Comparison of ENCODE assay signal across 1 cellular context in genomic region chr4:89110986-89111832, GRCh38.
TF ChIP-seq lines count a peak whose summit lies in the region.

TSS of gene TIGD2 (plus strand) at chr4:89111533. CDS start at chr4:89112975, 1,442 bp downstream.

TF ChIP-seq in K562, 482 proteins besides CTCF, POLR2A, EP300 and RAD21 (continued from another document and continues in another):
- 0 out of 2 replicates have a peak, but pooled peaks have one; percentile 33 for TF ChIP-seq SMC3 (conservative IDR thresholded peaks at IDR 0.05; ENCODE audit: insufficient read depth, low read depth, low read length)
- TF ChIP-seq NFRKB (IDR thresholded peaks at IDR 0.05; ENCODE audit: low read depth), result no peak
- peak; percentile 99 to 100 for TF ChIP-seq FOXK2 (conservative IDR thresholded peaks at IDR 0.05 in 1 of 2, IDR thresholded peaks at IDR 0.05 in 1 of 2; ENCODE audit: low read depth in 2 of 2)
- TF ChIP-seq SP1 (CRISPR knock-in tag; IDR thresholded peaks at IDR 0.05), result peak; percentile 52
- TF ChIP-seq STAT5A (IDR thresholded peaks at IDR 0.05; ENCODE audit: borderline replicate concordance, low read length), result no peak
- no peak for TF ChIP-seq ETS2 (tag; IDR thresholded peaks at IDR 0.05; ENCODE audit: borderline replicate concordance, poor library complexity, severe bottlenecking)
- peak; percentile 67; the same call in 1 of the 2 replicates for TF ChIP-seq ZBTB1 (CRISPR knock-in tag; IDR thresholded peaks at IDR 0.05; ENCODE audit: borderline replicate concordance, low read depth)
- TF ChIP-seq ZNF239 (CRISPR knock-in tag; IDR thresholded peaks at IDR 0.05), result no peak
- TF ChIP-seq EWSR1 (IDR thresholded peaks at IDR 0.05; ENCODE audit: borderline replicate concordance, low read depth, partially characterized antibody), result no peak
- no peak for TF ChIP-seq HSF4 (CRISPR knock-in tag; IDR thresholded peaks at IDR 0.05; ENCODE audit: borderline replicate concordance)
- TF ChIP-seq U2AF1 (optimal IDR thresholded peaks at IDR 0.05; ENCODE audit: low read depth, low read length), result peak; percentile 49
- TF ChIP-seq HNRNPLL (IDR thresholded peaks at IDR 0.05; ENCODE audit: low read depth, low read length, poor library complexity, severe bottlenecking), result no peak
- TF ChIP-seq CCAR2 (IDR thresholded peaks at IDR 0.05; ENCODE audit: low read depth, low read length), result no peak
- peak; percentile 51; the same call in 1 of the 2 replicates for TF ChIP-seq ZBTB33 (CRISPR knock-in tag; IDR thresholded peaks at IDR 0.05)
- TF ChIP-seq GTF2F1 (IDR thresholded peaks at IDR 0.05; ENCODE audit: low read depth, low read length), result no peak
- no peak; the same call in 1 of the 2 replicates for TF ChIP-seq NR3C1 (CRISPR knock-in tag; IDR thresholded peaks at IDR 0.05)
- TF ChIP-seq DEAF1 (CRISPR knock-in tag; IDR thresholded peaks at IDR 0.05), result peak; percentile 62
- no peak for TF ChIP-seq REST (CRISPR knock-in tag; IDR thresholded peaks at IDR 0.05; ENCODE audit: low read depth)
- TF ChIP-seq ZFX (CRISPR knock-in tag; IDR thresholded peaks at IDR 0.05), result peak; percentile 81
- TF ChIP-seq SMAD2 (IDR thresholded peaks at IDR 0.05; ENCODE audit: low read depth, low read length), result no peak
- TF ChIP-seq ZNF583 (CRISPR knock-in tag; IDR thresholded peaks at IDR 0.05), result no peak
- TF ChIP-seq MECOM (CRISPR knock-in tag; IDR thresholded peaks at IDR 0.05), result no peak
- TF ChIP-seq CHD7 (IDR thresholded peaks at IDR 0.05; ENCODE audit: low read depth, low read length), result no peak
- peak; percentile 100 for TF ChIP-seq MNT (conservative IDR thresholded peaks at IDR 0.05)
- TF ChIP-seq ZKSCAN3 (CRISPR knock-in tag; IDR thresholded peaks at IDR 0.05), result no peak
- no peak; the same call in 1 of the 2 replicates for TF ChIP-seq TOE1 (IDR thresholded peaks at IDR 0.05; ENCODE audit: borderline replicate concordance)
- no peak for TF ChIP-seq TOE1 (CRISPR knock-in tag; IDR thresholded peaks at IDR 0.05; ENCODE audit: borderline replicate concordance, low read depth)
- TF ChIP-seq ZNF444 (CRISPR knock-in tag; IDR thresholded peaks at IDR 0.05), result no peak
- TF ChIP-seq ARID4B (CRISPR knock-in tag; IDR thresholded peaks at IDR 0.05), result peak; percentile 74
